13 cellular contexts compared by ENCODE assay signal in genomic region chr19:42930214-42930613, GRCh38. TPM values are rescaled to one million over a fixed set of nuclear protein-coding genes. Genes with fewer than 3 reads are reported as not detected.
DNase-seq lines count a peak whose midpoint lies in the region; ATAC-seq and TF ChIP-seq lines count a peak whose summit lies in the region.
"Not testable (repeated sequence)": the region's sequence is repeated elsewhere in the genome, so short reads cannot be mapped to it uniquely, and the experiment has no call there.
"Had no signal": no experiment of that assay in that cellular context is flagged by ENCODE, and none has a peak within 500 bp of the region (broad histone marks: within the 10 kb centered on the region; RNA-seq: fewer than 3 reads in every experiment).

No MANE protein-coding gene starts in this region.

- not testable (repeated sequence) for H3K4me3 ChIP-seq in PC-9, body of pancreas, neural progenitor cell, upper lobe of right lung

- H3K4me3 Mint-ChIP-seq in activated CD4-positive, alpha-beta memory T cell treated with anti-CD3 and anti-CD28 coated beads for 36 hours; neural progenitor cell: not testable (repeated sequence)

- H3K27ac Mint-ChIP-seq in activated CD4-positive, alpha-beta memory T cell treated with anti-CD3 and anti-CD28 coated beads for 36 hours; neural progenitor cell: not testable (repeated sequence)

- H3K9ac ChIP-seq in neural progenitor cell, result not testable (repeated sequence)

- H3K36me3 ChIP-seq in PC-9 (ENCODE audit: low read depth); body of pancreas (replicated peaks in 1 of 2; ENCODE audit: insufficient read depth in 1 of 2, low read depth in 2 of 2); neural progenitor cell; upper lobe of right lung: not testable (repeated sequence)

- not testable (repeated sequence) for H3K4me2 ChIP-seq in PC-9, neural progenitor cell

- not testable (repeated sequence) for TF ChIP-seq POLR2A in body of pancreas (IDR thresholded peaks at IDR 0.05)

- CTCF ChIA-PET in PC-9 (lab: Charles Lee); activated CD4-positive, alpha-beta memory T cell treated with anti-CD3 and anti-CD28 coated beads for 36 hours (lab: Charles Lee): not testable (repeated sequence)

- not testable (repeated sequence) for H4K20me1 ChIP-seq in PC-9 (ENCODE audit: insufficient read depth); neural progenitor cell (ENCODE audit: low read depth)

- DNase-seq in DMS53 (lab: John Stamatoyannopoulos, UW) (peak; percentile 32), HT1080 (ENCODE audit: low read depth) (peak; percentile 59), PC-9 (peak; percentile 32 to 58), body of pancreas (peak in 3 of 4 donors; percentile 20 to 48 (median 38)), glomerular visceral epithelial cell (ENCODE audit: extremely low spot score) (peak; percentile 48)
- peak; percentile 16 for DNase-seq in activated CD4-positive, alpha-beta memory T cell treated with anti-CD3 and anti-CD28 coated beads for 36 hours
- not testable (repeated sequence) for DNase-seq in neural progenitor cell (ENCODE audit: low spot score); upper lobe of right lung

- H3K9me3 Mint-ChIP-seq in activated CD4-positive, alpha-beta memory T cell treated with anti-CD3 and anti-CD28 coated beads for 36 hours, result not testable (repeated sequence)
- peaks cover 35% of the 10 kb centered on the region for H3K9me3 Mint-ChIP-seq in neural progenitor cell

- intact Hi-C loops in PC-9 (cut with micrococcal nuclease; ENCODE audit: unreplicated experiment), result loop anchor here (5.0 kb wide), 1 partner anchor 157 kb away; no protein-coding TSS in a partner anchor
- intact Hi-C loops in activated CD4-positive, alpha-beta memory T cell treated with anti-CD3 and anti-CD28 coated beads for 36 hours (cut with micrococcal nuclease); body of pancreas (cut with DNase I); upper lobe of right lung (cut with DNase I): not testable (repeated sequence)

- not testable (repeated sequence) for H3K27ac ChIP-seq in PC-9, body of pancreas, neural progenitor cell, upper lobe of right lung

- BruUV-seq in PC-9 (replicated peaks; lab: Mats Ljungman, UMichigan), result not testable (repeated sequence)

- not testable (repeated sequence) for H3K36me3 Mint-ChIP-seq in activated CD4-positive, alpha-beta memory T cell treated with anti-CD3 and anti-CD28 coated beads for 36 hours; neural progenitor cell

- H3F3A ChIP-seq in PC-9 (ENCODE audit: insufficient read depth, low read depth), result peaks cover 14% of the 10 kb centered on the region; the same call in 1 of the 2 replicates
- H3F3A ChIP-seq in neural progenitor cell (ENCODE audit: low read depth), result not testable (repeated sequence)

- TF ChIP-seq CTCF in PC-9 (conservative IDR thresholded peaks at IDR 0.05) (peak; percentile 73; the same call in 1 of the 2 replicates), body of pancreas (IDR thresholded peaks at IDR 0.05) (peak in 3 of 7 experiments; percentile 11 to 27 (median 14)), neural progenitor cell (IDR thresholded peaks at IDR 0.05) (peak; percentile 5), upper lobe of right lung (IDR thresholded peaks at IDR 0.05) (peak; percentile 32)

- ATAC-seq in body of pancreas, upper lobe of right lung: not testable (repeated sequence)

- 0 to 9% methylated on average over 1 of the region's 1 CpG for WGBS in body of pancreas, 2 donors

- POLR2A ChIA-PET in PC-9 (lab: Charles Lee; ENCODE audit: unreplicated experiment); activated CD4-positive, alpha-beta memory T cell treated with anti-CD3 and anti-CD28 coated beads for 36 hours (lab: Charles Lee): not testable (repeated sequence)

- not testable (repeated sequence) for H3K27me3 Mint-ChIP-seq in activated CD4-positive, alpha-beta memory T cell treated with anti-CD3 and anti-CD28 coated beads for 36 hours; neural progenitor cell (ENCODE audit: insufficient read depth, low read depth)

- H3K27me3 ChIP-seq in PC-9 (ENCODE audit: insufficient read depth, low read depth); body of pancreas; neural progenitor cell; upper lobe of right lung: not testable (repeated sequence)

- H3K9me3 ChIP-seq in PC-9 (ENCODE audit: insufficient read depth, low read depth); body of pancreas; neural progenitor cell (ENCODE audit: low read depth); upper lobe of right lung: not testable (repeated sequence)

- not testable (repeated sequence) for H2AFZ ChIP-seq in PC-9; neural progenitor cell (replicated peaks)

- not testable (repeated sequence) for H3K9me2 ChIP-seq in PC-9 (ENCODE audit: insufficient read depth)

- H3K4me1 ChIP-seq in PC-9 (replicated peaks; ENCODE audit: insufficient read depth), result peaks cover 14% of the 10 kb centered on the region
- not testable (repeated sequence) for H3K4me1 ChIP-seq in body of pancreas, neural progenitor cell, upper lobe of right lung

- not testable (repeated sequence) for H3K79me2 ChIP-seq in PC-9 (ENCODE audit: low read depth); neural progenitor cell (ENCODE audit: low read depth)

- not testable (repeated sequence) for H3K4me1 Mint-ChIP-seq in activated CD4-positive, alpha-beta memory T cell treated with anti-CD3 and anti-CD28 coated beads for 36 hours (ENCODE audit: low read depth); neural progenitor cell

RNA-seq across cellular contexts. Expression of gene PSG7, which starts 6.8 kb away (rescaled TPM):
- 0.06 TPM in 1 of 2 replicates, not detected in the other for total RNA-seq in HT1080 (2014; rRNA removed; shearing (Covaris generic))
- 0.09 TPM in 1 of 2 replicates, not detected in the other for polyA plus RNA-seq in HT1080 (2015; cell fraction: cytosol; rRNA removed)
- polyA plus RNA-seq in HT1080 (2015; cell fraction: nucleus; rRNA removed), result 0.05 TPM in 1 of 2 replicates, not detected in the other
- total RNA-seq in PC-9 (2021) (not detected in 2 replicates), body of pancreas (not detected), neural progenitor cell (ENCODE audit: low replicate concordance) (not detected in 2 replicates), upper lobe of right lung (not detected)
- not detected for total RNA-seq in activated CD4-positive, alpha-beta memory T cell treated with anti-CD3 and anti-CD28 coated beads for 36 hours
- total RNA-seq: H7; naive thymus-derived CD4-positive, alpha-beta T cell; right lobe of liver; tibial nerve had no signal
- polyA plus RNA-seq: esophagus; naive thymus-derived CD4-positive, alpha-beta T cell had no signal

RNA-seq across cellular contexts. Expression of gene PSG6, which starts 12.5 kb away (rescaled TPM):
- total RNA-seq in HT1080 (2014; rRNA removed; shearing (Covaris generic)), result not detected in 2 replicates
- polyA plus RNA-seq in HT1080 (2015; cell fraction: cytosol; rRNA removed), result 0.14 TPM in 1 of 2 replicates, not detected in the other
- not detected in 2 replicates for polyA plus RNA-seq in HT1080 (2015; cell fraction: nucleus; rRNA removed)
- total RNA-seq in PC-9 (2021), result not detected in 2 replicates
- not detected for total RNA-seq in activated CD4-positive, alpha-beta memory T cell treated with anti-CD3 and anti-CD28 coated beads for 36 hours
- total RNA-seq in body of pancreas, result not detected
- total RNA-seq in neural progenitor cell (ENCODE audit: low replicate concordance), result not detected in 2 replicates
- not detected for total RNA-seq in upper lobe of right lung
- total RNA-seq: H7; naive thymus-derived CD4-positive, alpha-beta T cell; right lobe of liver; tibial nerve had no signal
- polyA plus RNA-seq: esophagus; naive thymus-derived CD4-positive, alpha-beta T cell had no signal

RNA-seq across cellular contexts. Expression of gene PSG1, which starts 50.7 kb away (rescaled TPM):
- total RNA-seq in HT1080 (2014; rRNA removed; shearing (Covaris generic)), result 0.27 TPM in 1 of 2 replicates, not detected in the other
- polyA plus RNA-seq in HT1080 (2015; cell fraction: cytosol; rRNA removed), result 0.05 and 0.27 TPM in 2 replicates
- polyA plus RNA-seq in HT1080 (2015; cell fraction: nucleus; rRNA removed), result 0.28 and 0.45 TPM in 2 replicates
- 0.72 TPM in 1 of 2 replicates, not detected in the other for total RNA-seq in PC-9 (2021)
- not detected for total RNA-seq in activated CD4-positive, alpha-beta memory T cell treated with anti-CD3 and anti-CD28 coated beads for 36 hours
- not detected for total RNA-seq in body of pancreas
- not detected in 2 replicates for total RNA-seq in neural progenitor cell (ENCODE audit: low replicate concordance)
- not detected for total RNA-seq in upper lobe of right lung
- total RNA-seq: H7, right lobe of liver, tibial nerve had no signal
- polyA plus RNA-seq: esophagus; naive thymus-derived CD4-positive, alpha-beta T cell had no signal
